ENCODE assay signal across 24 cellular contexts in genomic region chr12:46775796-46776195, GRCh38. TPM values are rescaled to one million over a fixed set of nuclear protein-coding genes. Genes with fewer than 3 reads are reported as not detected.
A peak's percentile ranks its signal among the peaks of the same experiment; 100 is the strongest.
DNase-seq lines count a peak whose midpoint lies in the region; ATAC-seq and TF ChIP-seq lines count a peak whose summit lies in the region.
"Had no signal": no experiment of that assay in that cellular context is flagged by ENCODE, and none has a peak within 500 bp of the region (broad histone marks: within the 10 kb centered on the region; RNA-seq: fewer than 3 reads in every experiment).

No MANE protein-coding gene starts in this region.

- peak overlapping the region in 1 of 2 donors; percentile 13 for H3K27ac ChIP-seq in liver (ENCODE audit: low read depth in 1 of 2, low read length in 2 of 2)
- H3K27ac ChIP-seq in gastrocnemius medialis = peak overlapping the region; percentile 85 to 90 (median 88)
- H3K27ac ChIP-seq in naive thymus-derived CD4-positive, alpha-beta T cell (ENCODE audit: low read depth, low read length) = no peak overlapping the region
- no peak overlapping the region for H3K27ac ChIP-seq in aorta (ENCODE audit: low read depth in 1 of 2, low read length in 2 of 2)
- H3K27ac ChIP-seq in esophagus squamous epithelium = no peak overlapping the region
- H3K27ac ChIP-seq: A549; BLaER1 treated with 17β-estradiol and CSF1 and Interleukin-3, amounts not matched to agents 10 nM and 100 nM had no signal

- H3K9ac ChIP-seq in liver (ENCODE audit: low read depth in 1 of 2, low read length in 2 of 2) = no peak overlapping the region
- H3K9ac ChIP-seq: BLaER1 treated with 17β-estradiol and CSF1 and Interleukin-3, amounts not matched to agents 10 nM and 100 nM had no signal

- in situ Hi-C loops in gastrocnemius medialis (cut with MboI; ENCODE audit: low sequenced_read_pairs in 4 of 4) = no loop called here

- TF ChIP-seq POLR2A in gastrocnemius medialis (IDR thresholded peaks at IDR 0.05) = no peak
- no peak for TF ChIP-seq POLR2A in esophagus squamous epithelium (IDR thresholded peaks at IDR 0.05)

- POLR2A ChIA-PET in naive thymus-derived CD4-positive, alpha-beta T cell (lab: Charles Lee) = no interaction called here

- H3K4me3 ChIP-seq in epithelial cell of proximal tubule (ENCODE audit: low read depth, low read length) (no peak overlapping the region), liver (ENCODE audit: low read depth in 1 of 3, low read length in 3 of 3) (no peak overlapping the region), gastrocnemius medialis (no peak overlapping the region), aorta (ENCODE audit: low read length in 2 of 2) (no peak overlapping the region), esophagus squamous epithelium (no peak overlapping the region)
- H3K4me3 ChIP-seq in naive thymus-derived CD4-positive, alpha-beta T cell (ENCODE audit: low read length) = no peak overlapping the region
- H3K4me3 ChIP-seq: A549; BLaER1 treated with 17β-estradiol and CSF1 and Interleukin-3, amounts not matched to agents 10 nM and 100 nM; GM12878; GM23338 had no signal

- peak overlapping the region in 2 of 3 experiments; percentile 68 to 88 for H3K27ac Mint-ChIP-seq in nephron
- no peak overlapping the region for H3K27ac Mint-ChIP-seq in naive thymus-derived CD4-positive, alpha-beta T cell
- H3K27ac Mint-ChIP-seq: CD14-positive monocyte; CD4-positive, alpha-beta T cell; CD8-positive, alpha-beta memory T cell; GM23338; H9 had no signal

- no peak for TF ChIP-seq CTCF in epithelial cell of proximal tubule (conservative IDR thresholded peaks at IDR 0.05; ENCODE audit: low read depth, low read length)
- TF ChIP-seq CTCF in liver (IDR thresholded peaks at IDR 0.05; ENCODE audit: low read depth, low read length, missing input control) = no peak
- TF ChIP-seq CTCF in nephron (IDR thresholded peaks at IDR 0.05; ENCODE audit: unreplicated experiment in 3 of 3) = no peak
- TF ChIP-seq CTCF in gastrocnemius medialis (IDR thresholded peaks at IDR 0.05 in 4 of 5, conservative IDR thresholded peaks at IDR 0.05 in 1 of 5) = no peak
- TF ChIP-seq CTCF in esophagus squamous epithelium (IDR thresholded peaks at IDR 0.05) = no peak

- DNase-seq in epithelial cell of proximal tubule (ENCODE audit: low read depth) = peak; percentile 41
- no peak for DNase-seq in gastrocnemius medialis
- no peak for DNase-seq in naive thymus-derived CD4-positive, alpha-beta T cell
- DNase-seq in aorta = no peak
- no peak for DNase-seq in esophagus squamous epithelium (lab: John Stamatoyannopoulos, UW)
- DNase-seq: 8988T; ACHN; AML-193; BE2C; CD4-positive, alpha-beta T cell; CD8-positive, alpha-beta memory T cell; DMS 273 treated with DMSO at 0.1 percent for 48 hours; DMS79; EL; GDM1; H9 had no signal

- intact Hi-C loops in gastrocnemius medialis (cut with DNase I; ENCODE audit: low total_unique reads) = loop anchor here (2.0 to 10.0 kb wide), 3 partner anchors 55 to 393 kb away; no protein-coding TSS in a partner anchor
- intact Hi-C loops in naive thymus-derived CD4-positive, alpha-beta T cell (cut with micrococcal nuclease) = no loop called here
- intact Hi-C loops in aorta (cut with DNase I) = no loop called here
- intact Hi-C loops in esophagus squamous epithelium (cut with DNase I) = no loop called here

- TF ChIP-seq RAD21 in liver (IDR thresholded peaks at IDR 0.05) = peak; percentile 30

- H3K9me3 ChIP-seq in liver (ENCODE audit: control insufficient read depth in 4 of 4, low read length in 3 of 4) (no peaks in the 10 kb centered on the region), gastrocnemius medialis (no peaks in the 10 kb centered on the region), aorta (ENCODE audit: control insufficient read depth, low read length) (no peaks in the 10 kb centered on the region), esophagus squamous epithelium (no peaks in the 10 kb centered on the region)
- H3K9me3 ChIP-seq in naive thymus-derived CD4-positive, alpha-beta T cell (ENCODE audit: control insufficient read depth in 2 of 3, low read length in 3 of 3) = no peaks in the 10 kb centered on the region
- H3K9me3 ChIP-seq: A549; BE2C; BLaER1 treated with 17β-estradiol and CSF1 and Interleukin-3, amounts not matched to agents 10 nM and 100 nM had no signal

- H3K27me3 Mint-ChIP-seq in nephron (ENCODE audit: low read depth) = no peaks in the 10 kb centered on the region
- peaks cover 0 to 15% (median 2%) of the 10 kb centered on the region in 5 donors for H3K27me3 Mint-ChIP-seq in naive thymus-derived CD4-positive, alpha-beta T cell
- H3K27me3 Mint-ChIP-seq: CD4-positive, alpha-beta T cell had no signal

- ATAC-seq in gastrocnemius medialis (no peak), aorta (ENCODE audit: low FRiP score) (no peak)
- no peak for ATAC-seq in naive thymus-derived CD4-positive, alpha-beta T cell
- ATAC-seq: A549, GM12878, GM23338, HCT116 had no signal

- H3K36me3 Mint-ChIP-seq in nephron (ENCODE audit: low read depth) = no peaks in the 10 kb centered on the region
- H3K36me3 Mint-ChIP-seq in naive thymus-derived CD4-positive, alpha-beta T cell = no peaks in the 10 kb centered on the region
- H3K36me3 Mint-ChIP-seq: CD14-positive monocyte; CD8-positive, alpha-beta memory T cell had no signal

- H3K4me1 Mint-ChIP-seq in nephron = peaks cover 47% of the 10 kb centered on the region
- H3K4me1 Mint-ChIP-seq in naive thymus-derived CD4-positive, alpha-beta T cell = no peaks in the 10 kb centered on the region
- H3K4me1 Mint-ChIP-seq: CD14-positive monocyte; CD8-positive, alpha-beta memory T cell had no signal

- H3K4me1 ChIP-seq in liver (ENCODE audit: control insufficient read depth in 4 of 4, insufficient read depth in 4 of 4, low read length in 3 of 4) (peaks cover 12 to 48% (median 30%) of the 10 kb centered on the region in 4 donors), gastrocnemius medialis (peaks cover 55 to 70% of the 10 kb centered on the region in 2 donors), aorta (ENCODE audit: control insufficient read depth in 1 of 2, insufficient read depth in 2 of 2, low read length in 2 of 2) (peaks cover 0 to 2% of the 10 kb centered on the region in 2 donors), esophagus squamous epithelium (no peaks in the 10 kb centered on the region)
- no peaks in the 10 kb centered on the region for H3K4me1 ChIP-seq in naive thymus-derived CD4-positive, alpha-beta T cell (ENCODE audit: control insufficient read depth in 2 of 2, insufficient read depth in 2 of 2, low read length in 2 of 2)
- H3K4me1 ChIP-seq: BE2C had no signal

- 36% methylated on average over 3 of the region's 3 CpGs for whole genome bisulfite sequencing in liver
- WGBS in aorta, 2 donors = 95 to 97% methylated on average over 3 of the region's 3 CpGs
- WGBS in esophagus squamous epithelium, 2 donors = 85 to 95% methylated on average over 3 of the region's 3 CpGs

- H3K9me3 Mint-ChIP-seq in nephron = no peaks in the 10 kb centered on the region
- H3K9me3 Mint-ChIP-seq in naive thymus-derived CD4-positive, alpha-beta T cell = no peaks in the 10 kb centered on the region
- H3K9me3 Mint-ChIP-seq: CD14-positive monocyte; CD4-positive, alpha-beta T cell; CD8-positive, alpha-beta memory T cell; GM23338; H9 had no signal

- H3K36me3 ChIP-seq in liver (ENCODE audit: control insufficient read depth in 4 of 4, insufficient read depth in 3 of 4, low read depth in 1 of 4, low read length in 3 of 4) (peaks cover 0 to 80% (median 46%) of the 10 kb centered on the region in 4 donors), gastrocnemius medialis (no peaks in the 10 kb centered on the region), aorta (ENCODE audit: control insufficient read depth in 1 of 2, insufficient read depth in 2 of 2, low read length in 1 of 2) (no peaks in the 10 kb centered on the region), esophagus squamous epithelium (no peaks in the 10 kb centered on the region)
- no peaks in the 10 kb centered on the region for H3K36me3 ChIP-seq in naive thymus-derived CD4-positive, alpha-beta T cell (ENCODE audit: control insufficient read depth in 2 of 3, insufficient read depth in 3 of 3, low read length in 3 of 3)
- H3K36me3 ChIP-seq: BE2C; BLaER1 treated with 17β-estradiol and CSF1 and Interleukin-3, amounts not matched to agents 10 nM and 100 nM had no signal

- no peak overlapping the region for H3K4me3 Mint-ChIP-seq in nephron
- no peak overlapping the region for H3K4me3 Mint-ChIP-seq in naive thymus-derived CD4-positive, alpha-beta T cell
- H3K4me3 Mint-ChIP-seq: CD14-positive monocyte; CD4-positive, alpha-beta T cell; CD8-positive, alpha-beta memory T cell; GM23338; H9 had no signal

- CTCF ChIA-PET in naive thymus-derived CD4-positive, alpha-beta T cell (lab: Charles Lee) = no interaction called here

- no peaks in the 10 kb centered on the region for H3K27me3 ChIP-seq in liver (ENCODE audit: control insufficient read depth in 4 of 4, insufficient read depth in 4 of 4, low read length in 3 of 4)
- no peaks in the 10 kb centered on the region for H3K27me3 ChIP-seq in gastrocnemius medialis
- H3K27me3 ChIP-seq in naive thymus-derived CD4-positive, alpha-beta T cell (ENCODE audit: control insufficient read depth in 2 of 2, insufficient read depth in 2 of 2, low read length in 2 of 2) = no peaks in the 10 kb centered on the region
- H3K27me3 ChIP-seq in aorta (ENCODE audit: control insufficient read depth in 1 of 2, insufficient read depth in 2 of 2, low read length in 1 of 2) = no peaks in the 10 kb centered on the region
- H3K27me3 ChIP-seq in esophagus squamous epithelium = no peaks in the 10 kb centered on the region
- H3K27me3 ChIP-seq: BE2C; BLaER1 treated with 17β-estradiol and CSF1 and Interleukin-3, amounts not matched to agents 10 nM and 100 nM had no signal

TF ChIP-seq in liver, 16 proteins besides CTCF, POLR2A, EP300 and RAD21:
- peak; percentile 20 to 44 for TF ChIP-seq RXRA (IDR thresholded peaks at IDR 0.05)
- no peak for TF ChIP-seq JUND (IDR thresholded peaks at IDR 0.05)
- no peak for TF ChIP-seq NR2F2 (IDR thresholded peaks at IDR 0.05)
- no peak for TF ChIP-seq TAF1 (conservative IDR thresholded peaks at IDR 0.05)
- peak; percentile 18 to 44 for TF ChIP-seq HNF4A (conservative IDR thresholded peaks at IDR 0.05)
- peak; percentile 90 for TF ChIP-seq YY1 (IDR thresholded peaks at IDR 0.05)
- TF ChIP-seq FOXA2 (IDR thresholded peaks at IDR 0.05) = peak; percentile 18

RNA-seq across cellular contexts. Expression of gene SLC38A4, which starts 50.0 kb away (rescaled TPM):
- total RNA-seq in epithelial cell of proximal tubule (under 0.01 TPM in 1 of 2 replicates, not detected in the other), liver (100 to 1,000 TPM; 219 to 389 TPM), gastrocnemius medialis (10 to 100 TPM; 14.7 to 46.0 (median 23.0) TPM), aorta (under 1 TPM; 0.12 to 0.65 TPM), esophagus squamous epithelium (1 to 10 TPM; 1.0 to 2.4 (median 2.1) TPM)
- polyA plus RNA-seq in liver (100 to 1,000 TPM in 1 of 2 donors, 10 to 100 TPM in 1; 92.0 to 120 TPM), aorta (under 1 TPM in 1 of 2 donors, not detected in 1; 0.03 TPM)
- total RNA-seq in naive thymus-derived CD4-positive, alpha-beta T cell = not detected
- polyA plus RNA-seq in naive thymus-derived CD4-positive, alpha-beta T cell = not detected
- total RNA-seq: CD4-positive, alpha-beta T cell; CD8-positive, alpha-beta memory T cell had no signal
- polyA plus RNA-seq: CD14-positive monocyte; CD8-positive, alpha-beta memory T cell had no signal

Comparison
In these comparisons a context has a peak if more than half of its experiments do, and no peak if none do; other contexts are left out.
1. H3K27ac ChIP-seq: peak in gastrocnemius medialis (4 of 4); none in naive thymus-derived CD4-positive, alpha-beta T cell (single experiment), aorta (0 of 2) and esophagus squamous epithelium (0 of 4).
2. H3K27ac Mint-ChIP-seq: peak in nephron (2 of 3); none in naive thymus-derived CD4-positive, alpha-beta T cell (0 of 9).
3. RNA of gene SLC38A4, which starts 50.0 kb away (total RNA-seq): 219 to 389 TPM in liver; 14.7 to 46.0 TPM in gastrocnemius medialis, 1.0 to 2.4 TPM in esophagus squamous epithelium, 0.12 to 0.65 TPM in aorta, under 0.01 TPM in epithelial cell of proximal tubule and not detected in naive thymus-derived CD4-positive, alpha-beta T cell; every median in the first group is over 4 times any median in the second.